15 cellular contexts compared by ENCODE assay signal in genomic region chr15:77487479-77487861, GRCh38.
DNase-seq lines count a peak whose midpoint lies in the region; ATAC-seq, FAIRE-seq and TF ChIP-seq lines count a peak whose summit lies in the region.
"Had no signal": no experiment of that assay in that cellular context is flagged by ENCODE, and none has a peak within 500 bp of the region (broad histone marks: within the 10 kb centered on the region; RNA-seq: fewer than 3 reads in every experiment).

No MANE protein-coding gene starts in this region.

- no peak overlapping the region for H3K27ac ChIP-seq in CD4-positive, CD25-positive, alpha-beta regulatory T cell (ENCODE audit: insufficient read depth, low read length, poor library complexity, severe bottlenecking)
- peak overlapping the region; percentile 27 for H3K27ac ChIP-seq in endothelial cell of umbilical vein (ENCODE audit: insufficient read depth, low read depth, low read length)
- H3K27ac ChIP-seq: colonic mucosa, prostate gland had no signal

- no peak for ATAC-seq in CD4-positive, CD25-positive, alpha-beta regulatory T cell (ENCODE audit: low read depth in 2 of 2)
- no peak for ATAC-seq in naive B cell (ENCODE audit: low read depth in 2 of 2)

- DNase-seq in CD4-positive, CD25-positive, alpha-beta regulatory T cell = no peak
- DNase-seq in NCI-H1694 (lab: John Stamatoyannopoulos, UW) = peak; percentile 14
- DNase-seq in endothelial cell of umbilical vein (ENCODE audit: low read depth, low spot score) = peak; percentile 61
- DNase-seq in naive B cell = no peak
- no peak for DNase-seq in NCI-H2107 (lab: John Stamatoyannopoulos, UW)
- no peak for DNase-seq in ACHN
- no peak for DNase-seq in DMS53 treated with DMSO at 0.1 percent for 48 hours (lab: John Stamatoyannopoulos, UW; ENCODE audit: unreplicated experiment)
- no peak for DNase-seq in OCI-M1 (lab: John Stamatoyannopoulos, UW)
- DNase-seq: colonic mucosa; EL; IMR-90; SIG-M5; stimulated activated CD4-positive, alpha-beta T cell treated with anti-CD3 and anti-CD28 coated beads, Interleukin-2, amount 100 ng/mL, for 24 hours had no signal

- CTCF ChIA-PET in endothelial cell of umbilical vein (lab: Charles Lee) = interaction anchor here (0.7 to 1.4 kb wide), 9 partner anchors 10 to 300 kb away, joined by 3 to 6 read pairs (median 3); no protein-coding TSS in a partner anchor

- in situ Hi-C loops in ACHN (cut with HindIII; ENCODE audit: low pct_ligation_motif_present, low pct_unique_long_range_greater_than_20kb, low sequenced_read_pairs) = no loop called here

- FAIRE-seq in endothelial cell of umbilical vein (lab: Jason Lieb, UNC) = peak; percentile 71
- FAIRE-seq: GM12892 had no signal

- no peak overlapping the region for H3K9ac ChIP-seq in endothelial cell of umbilical vein (replicated peaks; ENCODE audit: extremely low read depth, insufficient read depth, low read length)

- peak; percentile 30 for TF ChIP-seq POLR2A in endothelial cell of umbilical vein (IDR thresholded peaks at IDR 0.05; ENCODE audit: low read depth, low read length)

- no peak overlapping the region for H3K4me3 Mint-ChIP-seq in CD4-positive, CD25-positive, alpha-beta regulatory T cell
- H3K4me3 Mint-ChIP-seq in naive B cell = no peak overlapping the region

- H3K27ac Mint-ChIP-seq in CD4-positive, CD25-positive, alpha-beta regulatory T cell = peak overlapping the region; percentile 10 to 54 (median 44)
- H3K27ac Mint-ChIP-seq in naive B cell = peak overlapping the region in 5 of 6 donors; percentile 1 to 89 (median 50)

- no peaks in the 10 kb centered on the region for H3K27me3 ChIP-seq in CD4-positive, CD25-positive, alpha-beta regulatory T cell (ENCODE audit: control insufficient read depth, insufficient read depth, low read length)
- no peaks in the 10 kb centered on the region for H3K27me3 ChIP-seq in endothelial cell of umbilical vein (ENCODE audit: control insufficient read depth in 2 of 2, insufficient read depth in 2 of 2, low read length in 2 of 2)
- H3K27me3 ChIP-seq: colonic mucosa had no signal

- no peaks in the 10 kb centered on the region for H4K20me1 ChIP-seq in endothelial cell of umbilical vein (replicated peaks; ENCODE audit: control insufficient read depth, extremely low read depth, insufficient read depth, low read length)

- no TSS peak for BruUV-seq in endothelial cell of umbilical vein (replicated peaks; lab: Mats Ljungman, UMichigan)

- no peaks in the 10 kb centered on the region for H3K9me1 ChIP-seq in endothelial cell of umbilical vein (replicated peaks; ENCODE audit: control insufficient read depth, extremely low read depth, insufficient read depth, low read length)

- H3K27me3 Mint-ChIP-seq in CD4-positive, CD25-positive, alpha-beta regulatory T cell = no peaks in the 10 kb centered on the region
- H3K27me3 Mint-ChIP-seq in naive B cell = no peaks in the 10 kb centered on the region

- no peak for TF ChIP-seq CTCF in endothelial cell of umbilical vein (IDR thresholded peaks at IDR 0.05; ENCODE audit: extremely low read depth in 1 of 2, insufficient read depth in 1 of 2, low read depth in 1 of 2, low read length in 2 of 2)

- peak overlapping the region; percentile 29 for H3K4me2 ChIP-seq in endothelial cell of umbilical vein (ENCODE audit: insufficient read depth, low read length)

- intact Hi-C loops in endothelial cell of umbilical vein (cut with micrococcal nuclease) = loop anchor here (1.0 kb wide), 1 partner anchor 8 kb away; no protein-coding TSS in a partner anchor

- H3K36me3 Mint-ChIP-seq in CD4-positive, CD25-positive, alpha-beta regulatory T cell = peaks cover 54% of the 10 kb centered on the region
- H3K36me3 Mint-ChIP-seq in naive B cell = peaks cover 14 to 16% of the 10 kb centered on the region in 2 donors

- peaks cover 21% of the 10 kb centered on the region for H3K36me3 ChIP-seq in CD4-positive, CD25-positive, alpha-beta regulatory T cell (ENCODE audit: control insufficient read depth, insufficient read depth, low read length)
- peaks cover 2 to 6% of the 10 kb centered on the region in 2 experiments for H3K36me3 ChIP-seq in endothelial cell of umbilical vein (ENCODE audit: control insufficient read depth in 2 of 2, extremely low read depth in 1 of 2, insufficient read depth in 2 of 2, low read length in 2 of 2)
- H3K36me3 ChIP-seq: prostate gland had no signal

- peaks cover 0 to 17% (median 10%) of the 10 kb centered on the region in 4 donors for H3K4me1 Mint-ChIP-seq in CD4-positive, CD25-positive, alpha-beta regulatory T cell
- peaks cover 7 to 13% (median 12%) of the 10 kb centered on the region in 3 donors for H3K4me1 Mint-ChIP-seq in naive B cell

- no peaks in the 10 kb centered on the region for H3K79me2 ChIP-seq in endothelial cell of umbilical vein (ENCODE audit: control insufficient read depth, insufficient read depth, low read length)

- H2AFZ ChIP-seq in endothelial cell of umbilical vein (ENCODE audit: low read depth, low read length) = no peak overlapping the region

- H3K4me3 ChIP-seq in CD4-positive, CD25-positive, alpha-beta regulatory T cell (ENCODE audit: low read depth, low read length) = no peak overlapping the region
- H3K4me3 ChIP-seq in endothelial cell of umbilical vein (replicated peaks in 1 of 3; ENCODE audit: insufficient read depth in 1 of 3, low read depth in 1 of 3, low read length in 3 of 3) = no peak overlapping the region
- H3K4me3 ChIP-seq: colonic mucosa, prostate gland had no signal

- dilution Hi-C loops in endothelial cell of umbilical vein (cut with MboI; ENCODE audit: extremely low pct_ligation_motif_present, low sequenced_read_pairs) = no loop called here

- no peaks in the 10 kb centered on the region for H3K9me3 Mint-ChIP-seq in CD4-positive, CD25-positive, alpha-beta regulatory T cell
- H3K9me3 Mint-ChIP-seq in naive B cell = no peaks in the 10 kb centered on the region

- POLR2A ChIA-PET in endothelial cell of umbilical vein (lab: Charles Lee) = interaction anchor here (0.7 kb wide), 1 partner anchor 30 kb away, joined by 3 read pairs; no protein-coding TSS in a partner anchor

- no peaks in the 10 kb centered on the region for H3K9me3 ChIP-seq in CD4-positive, CD25-positive, alpha-beta regulatory T cell (ENCODE audit: control insufficient read depth in 2 of 2, low read length in 2 of 2)
- no peaks in the 10 kb centered on the region for H3K9me3 ChIP-seq in endothelial cell of umbilical vein (replicated peaks; ENCODE audit: control insufficient read depth, insufficient read depth, low read length)
- H3K9me3 ChIP-seq: colonic mucosa, prostate gland had no signal

- H3K4me1 ChIP-seq in CD4-positive, CD25-positive, alpha-beta regulatory T cell (ENCODE audit: control insufficient read depth, insufficient read depth, low read length, poor library complexity, severe bottlenecking) = no peaks in the 10 kb centered on the region
- peaks cover 42% of the 10 kb centered on the region for H3K4me1 ChIP-seq in endothelial cell of umbilical vein (ENCODE audit: control insufficient read depth, extremely low read depth, insufficient read depth, low read length)
- H3K4me1 ChIP-seq: colonic mucosa, prostate gland had no signal

TF ChIP-seq in endothelial cell of umbilical vein, 7 proteins besides CTCF, POLR2A, EP300 and RAD21:
- TF ChIP-seq JUN (IDR thresholded peaks at IDR 0.05; ENCODE audit: borderline replicate concordance, insufficient read depth, insufficient read length, low read depth) (peak; percentile 6), POLR2AphosphoS5 (IDR thresholded peaks at IDR 0.05; ENCODE audit: insufficient read depth, low read depth, low read length) (peak; percentile 32), EZH2 (IDR thresholded peaks at IDR 0.05; ENCODE audit: borderline replicate concordance, low read depth, low read length, severe bottlenecking) (no peak), GATA2 (IDR thresholded peaks at IDR 0.05; ENCODE audit: insufficient read depth, insufficient read length, low read depth, low read length) (peak; percentile 11), MYC (IDR thresholded peaks at IDR 0.05; ENCODE audit: low read depth, low read length) (no peak), FOS (IDR thresholded peaks at IDR 0.05; ENCODE audit: borderline replicate concordance, insufficient read depth, low read length) (peak; percentile 13)
TF ChIP-seq in endothelial cell of umbilical vein: peak in this region for 4.

Comparison
In these comparisons a context has a peak if more than half of its experiments do, and no peak if none do; other contexts are left out.
1. DNase-seq: peak in NCI-H1694 (single experiment) and endothelial cell of umbilical vein (single experiment); none in CD4-positive, CD25-positive, alpha-beta regulatory T cell (0 of 3), naive B cell (single experiment), NCI-H2107 (single experiment), ACHN (single experiment), DMS53 treated with DMSO at 0.1 percent for 48 hours (single experiment) and OCI-M1 (single experiment).